In the genomic region with DNA sequence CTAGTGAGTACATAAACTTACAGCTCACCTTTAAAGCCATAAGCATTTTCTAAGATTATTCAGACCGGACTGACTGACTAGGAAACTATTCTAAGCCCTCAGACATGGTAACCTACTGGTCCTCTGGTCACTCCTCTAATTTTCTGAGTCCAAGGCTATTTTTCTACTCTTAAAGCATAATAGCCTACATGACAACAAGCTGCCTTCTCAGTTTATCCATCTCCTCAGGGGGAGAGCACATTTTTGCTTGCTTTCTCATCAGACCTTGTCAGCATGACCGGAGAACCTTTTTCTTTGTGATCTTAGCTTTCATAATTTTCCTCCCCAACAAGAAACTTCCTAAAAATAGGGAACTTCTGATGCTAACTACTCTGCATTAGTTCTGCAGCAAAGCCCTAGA, we compare ENCODE assay signal across 2 cellular contexts.
TF ChIP-seq lines count a peak whose summit lies in the region.

No MANE protein-coding gene starts in this region.

TF ChIP-seq in SK-N-SH, 30 proteins besides CTCF, POLR2A, EP300 and RAD21 (continued from another document):
- TF ChIP-seq NFIC (IDR thresholded peaks at IDR 0.05; ENCODE audit: borderline replicate concordance) = no peak
- no peak for TF ChIP-seq FOXM1 (IDR thresholded peaks at IDR 0.05; ENCODE audit: low read depth)
- no peak for TF ChIP-seq GATA2 (CRISPR knock-in tag; IDR thresholded peaks at IDR 0.05)
- no peak for TF ChIP-seq TEAD4 (IDR thresholded peaks at IDR 0.05; ENCODE audit: borderline replicate concordance, insufficient read depth)
- no peak for TF ChIP-seq CHD2 (IDR thresholded peaks at IDR 0.05; ENCODE audit: low read length, partially characterized antibody)
- no peak for TF ChIP-seq SMC3 (IDR thresholded peaks at IDR 0.05; ENCODE audit: low read depth, low read length)
- TF ChIP-seq, protein P1, sequence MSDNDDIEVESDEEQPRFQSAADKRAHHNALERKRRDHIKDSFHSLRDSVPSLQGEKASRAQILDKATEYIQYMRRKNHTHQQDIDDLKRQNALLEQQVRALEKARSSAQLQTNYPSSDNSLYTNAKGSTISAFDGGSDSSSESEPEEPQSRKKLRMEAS (IDR thresholded peaks at IDR 0.05; ENCODE audit: low read depth) = no peak
- no peak for TF ChIP-seq POLR2AphosphoS5 (IDR thresholded peaks at IDR 0.05; ENCODE audit: low read depth, low read length)

TF ChIP-seq in SK-N-SH treated with all-trans-retinoic acid at 6 μM for 48 hours, 23 proteins besides CTCF, POLR2A, EP300 and RAD21 (continued from another document):
- TF ChIP-seq, protein P2, sequence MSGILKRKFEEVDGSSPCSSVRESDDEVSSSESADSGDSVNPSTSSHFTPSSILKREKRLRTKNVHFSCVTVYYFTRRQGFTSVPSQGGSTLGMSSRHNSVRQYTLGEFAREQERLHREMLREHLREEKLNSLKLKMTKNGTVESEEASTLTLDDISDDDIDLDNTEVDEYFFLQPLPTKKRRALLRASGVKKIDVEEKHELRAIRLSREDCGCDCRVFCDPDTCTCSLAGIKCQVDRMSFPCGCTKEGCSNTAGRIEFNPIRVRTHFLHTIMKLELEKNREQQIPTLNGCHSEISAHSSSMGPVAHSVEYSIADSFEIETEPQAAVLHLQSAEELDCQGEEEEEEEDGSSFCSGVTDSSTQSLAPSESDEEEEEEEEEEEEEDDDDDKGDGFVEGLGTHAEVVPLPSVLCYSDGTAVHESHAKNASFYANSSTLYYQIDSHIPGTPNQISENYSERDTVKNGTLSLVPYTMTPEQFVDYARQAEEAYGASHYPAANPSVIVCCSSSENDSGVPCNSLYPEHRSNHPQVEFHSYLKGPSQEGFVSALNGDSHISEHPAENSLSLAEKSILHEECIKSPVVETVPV (CRISPR knock-in tag; IDR thresholded peaks at IDR 0.05) = no peak
- TF ChIP-seq ZFP3 (CRISPR knock-in tag; IDR thresholded peaks at IDR 0.05) (no peak), RARB (CRISPR knock-in tag; IDR thresholded peaks at IDR 0.05) (no peak), ZNF8 (CRISPR knock-in tag; IDR thresholded peaks at IDR 0.05) (no peak), ZNF565 (CRISPR knock-in tag; conservative IDR thresholded peaks at IDR 0.05; ENCODE audit: low read depth) (no peak), TCF4 (CRISPR knock-in tag; IDR thresholded peaks at IDR 0.05; ENCODE audit: borderline replicate concordance) (no peak), PPARA (CRISPR knock-in tag; IDR thresholded peaks at IDR 0.05; ENCODE audit: borderline replicate concordance) (no peak), GLIS3 (CRISPR knock-in tag; IDR thresholded peaks at IDR 0.05) (no peak), OSR1 (CRISPR knock-in tag; IDR thresholded peaks at IDR 0.05) (no peak), TOX (CRISPR knock-in tag; IDR thresholded peaks at IDR 0.05; ENCODE audit: borderline replicate concordance) (no peak), ISL1 (CRISPR knock-in tag; IDR thresholded peaks at IDR 0.05) (no peak), CSDC2 (CRISPR knock-in tag; IDR thresholded peaks at IDR 0.05) (no peak), ZNF70 (CRISPR knock-in tag; IDR thresholded peaks at IDR 0.05) (no peak), BACH2 (CRISPR knock-in tag; IDR thresholded peaks at IDR 0.05; ENCODE audit: borderline replicate concordance) (no peak), ARNTL (CRISPR knock-in tag; IDR thresholded peaks at IDR 0.05; ENCODE audit: borderline replicate concordance, low read depth) (no peak)
- TF ChIP-seq, protein P3, sequence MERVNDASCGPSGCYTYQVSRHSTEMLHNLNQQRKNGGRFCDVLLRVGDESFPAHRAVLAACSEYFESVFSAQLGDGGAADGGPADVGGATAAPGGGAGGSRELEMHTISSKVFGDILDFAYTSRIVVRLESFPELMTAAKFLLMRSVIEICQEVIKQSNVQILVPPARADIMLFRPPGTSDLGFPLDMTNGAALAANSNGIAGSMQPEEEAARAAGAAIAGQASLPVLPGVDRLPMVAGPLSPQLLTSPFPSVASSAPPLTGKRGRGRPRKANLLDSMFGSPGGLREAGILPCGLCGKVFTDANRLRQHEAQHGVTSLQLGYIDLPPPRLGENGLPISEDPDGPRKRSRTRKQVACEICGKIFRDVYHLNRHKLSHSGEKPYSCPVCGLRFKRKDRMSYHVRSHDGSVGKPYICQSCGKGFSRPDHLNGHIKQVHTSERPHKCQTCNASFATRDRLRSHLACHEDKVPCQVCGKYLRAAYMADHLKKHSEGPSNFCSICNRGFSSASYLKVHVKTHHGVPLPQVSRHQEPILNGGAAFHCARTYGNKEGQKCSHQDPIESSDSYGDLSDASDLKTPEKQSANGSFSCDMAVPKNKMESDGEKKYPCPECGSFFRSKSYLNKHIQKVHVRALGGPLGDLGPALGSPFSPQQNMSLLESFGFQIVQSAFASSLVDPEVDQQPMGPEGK (CRISPR knock-in tag; IDR thresholded peaks at IDR 0.05; ENCODE audit: borderline replicate concordance) = no peak
- TF ChIP-seq, protein P4, sequence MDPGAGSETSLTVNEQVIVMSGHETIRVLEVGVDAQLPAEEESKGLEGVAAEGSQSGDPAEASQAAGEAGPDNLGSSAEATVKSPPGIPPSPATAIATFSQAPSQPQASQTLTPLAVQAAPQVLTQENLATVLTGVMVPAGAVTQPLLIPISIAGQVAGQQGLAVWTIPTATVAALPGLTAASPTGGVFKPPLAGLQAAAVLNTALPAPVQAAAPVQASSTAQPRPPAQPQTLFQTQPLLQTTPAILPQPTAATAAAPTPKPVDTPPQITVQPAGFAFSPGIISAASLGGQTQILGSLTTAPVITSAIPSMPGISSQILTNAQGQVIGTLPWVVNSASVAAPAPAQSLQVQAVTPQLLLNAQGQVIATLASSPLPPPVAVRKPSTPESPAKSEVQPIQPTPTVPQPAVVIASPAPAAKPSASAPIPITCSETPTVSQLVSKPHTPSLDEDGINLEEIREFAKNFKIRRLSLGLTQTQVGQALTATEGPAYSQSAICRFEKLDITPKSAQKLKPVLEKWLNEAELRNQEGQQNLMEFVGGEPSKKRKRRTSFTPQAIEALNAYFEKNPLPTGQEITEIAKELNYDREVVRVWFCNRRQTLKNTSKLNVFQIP (CRISPR knock-in tag; IDR thresholded peaks at IDR 0.05; ENCODE audit: borderline replicate concordance, low read depth) = no peak
- TF ChIP-seq, protein P5, sequence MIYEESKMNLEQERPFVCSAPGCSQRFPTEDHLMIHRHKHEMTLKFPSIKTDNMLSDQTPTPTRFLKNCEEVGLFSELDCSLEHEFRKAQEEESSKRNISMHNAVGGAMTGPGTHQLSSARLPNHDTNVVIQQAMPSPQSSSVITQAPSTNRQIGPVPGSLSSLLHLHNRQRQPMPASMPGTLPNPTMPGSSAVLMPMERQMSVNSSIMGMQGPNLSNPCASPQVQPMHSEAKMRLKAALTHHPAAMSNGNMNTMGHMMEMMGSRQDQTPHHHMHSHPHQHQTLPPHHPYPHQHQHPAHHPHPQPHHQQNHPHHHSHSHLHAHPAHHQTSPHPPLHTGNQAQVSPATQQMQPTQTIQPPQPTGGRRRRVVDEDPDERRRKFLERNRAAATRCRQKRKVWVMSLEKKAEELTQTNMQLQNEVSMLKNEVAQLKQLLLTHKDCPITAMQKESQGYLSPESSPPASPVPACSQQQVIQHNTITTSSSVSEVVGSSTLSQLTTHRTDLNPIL (CRISPR knock-in tag; IDR thresholded peaks at IDR 0.05; ENCODE audit: low read depth) = no peak
